12 cellular contexts compared by ENCODE assay signal in genomic region chr12:2689879-2690278, GRCh38.
DNase-seq lines count a peak whose midpoint lies in the region; ATAC-seq and TF ChIP-seq lines count a peak whose summit lies in the region.
"Had no signal": no experiment of that assay in that cellular context is flagged by ENCODE, and none has a peak within 500 bp of the region (broad histone marks: within the 10 kb centered on the region; RNA-seq: fewer than 3 reads in every experiment).

No MANE protein-coding gene starts in this region.

- no peak overlapping the region for H3K4me3 ChIP-seq in CD4-positive, alpha-beta memory T cell (ENCODE audit: low read length in 2 of 2)
- H3K4me3 ChIP-seq: BLaER1 treated with 17β-estradiol and CSF1 and Interleukin-3, amounts not matched to agents 10 nM and 100 nM had no signal

- H3K4me1 Mint-ChIP-seq in CD4-positive, alpha-beta memory T cell = peaks cover 24 to 54% (median 40%) of the 10 kb centered on the region in 4 donors
- H3K4me1 Mint-ChIP-seq in H9 (peaks cover 23 to 26% of the 10 kb centered on the region in 2 experiments), chondrocyte (ENCODE audit: low read depth) (peaks cover 12% of the 10 kb centered on the region), nephron (peaks cover 14% of the 10 kb centered on the region)

- H3K27me3 Mint-ChIP-seq in CD4-positive, alpha-beta memory T cell = no peaks in the 10 kb centered on the region
- H3K27me3 Mint-ChIP-seq in H9 (ENCODE audit: low read depth) (peaks cover 42% of the 10 kb centered on the region), chondrocyte (ENCODE audit: low read depth) (peaks cover 7% of the 10 kb centered on the region), nephron (ENCODE audit: low read depth) (peaks cover 38% of the 10 kb centered on the region)

- no peaks in the 10 kb centered on the region for H4K20me1 ChIP-seq in H9 (ENCODE audit: control insufficient read depth, insufficient read depth, insufficient read length)

- H3K36me3 Mint-ChIP-seq in CD4-positive, alpha-beta memory T cell = peaks cover 0 to 11% of the 10 kb centered on the region in 2 donors
- H3K36me3 Mint-ChIP-seq in H9 (ENCODE audit: insufficient read depth in 1 of 3, low read depth in 3 of 3) = no peaks in the 10 kb centered on the region
- H3K36me3 Mint-ChIP-seq in chondrocyte (ENCODE audit: low read depth) = peaks cover 46% of the 10 kb centered on the region
- no peaks in the 10 kb centered on the region for H3K36me3 Mint-ChIP-seq in nephron (ENCODE audit: low read depth)

- no peak overlapping the region for H3K9ac ChIP-seq in H9 (ENCODE audit: extremely low read depth, insufficient read length, low read length)
- H3K9ac ChIP-seq: BLaER1 treated with 17β-estradiol and CSF1 and Interleukin-3, amounts not matched to agents 10 nM and 100 nM had no signal

- no peak overlapping the region for H3K14ac ChIP-seq in H9 (ENCODE audit: insufficient read depth, low read length)

- TF ChIP-seq CTCF in H9 (conservative IDR thresholded peaks at IDR 0.05) (no peak), chondrocyte (IDR thresholded peaks at IDR 0.05) (no peak), nephron (IDR thresholded peaks at IDR 0.05; ENCODE audit: unreplicated experiment in 3 of 3) (no peak)

- no peak overlapping the region for H2AFZ ChIP-seq in H9 (ENCODE audit: low read length)

- H2AK5ac ChIP-seq in H9 (ENCODE audit: insufficient read length, low read length) = no peak overlapping the region

- peaks cover 34% of the 10 kb centered on the region for H3K4me1 ChIP-seq in CD4-positive, alpha-beta memory T cell (ENCODE audit: insufficient read depth, low read length)
- peaks cover under 1% of the 10 kb centered on the region; the same call in 1 of the 2 replicates for H3K4me1 ChIP-seq in H9 (ENCODE audit: insufficient read depth, low read length)

- no peaks in the 10 kb centered on the region for H3K79me2 ChIP-seq in H9 (ENCODE audit: insufficient read depth, low read length)

- H3K23me2 ChIP-seq in H9 (ENCODE audit: insufficient read length, low read depth, low read length, poor library complexity, severe bottlenecking) = peaks cover 5% of the 10 kb centered on the region

- H3K36me3 ChIP-seq in CD4-positive, alpha-beta memory T cell (ENCODE audit: insufficient read depth, low read length) = no peaks in the 10 kb centered on the region
- H3K36me3 ChIP-seq: BLaER1 treated with 17β-estradiol and CSF1 and Interleukin-3, amounts not matched to agents 10 nM and 100 nM had no signal

- H3K23ac ChIP-seq in H9 (ENCODE audit: insufficient read length, low read depth, low read length) = no peak overlapping the region

- CTCF ChIA-PET in CD4-positive, alpha-beta memory T cell (lab: Charles Lee; ENCODE audit: partially characterized antibody) = interaction anchor here (1.0 to 3.4 kb wide), 5 partner anchors 9 to 124 kb away, joined by 3 to 33 read pairs (median 4); no protein-coding TSS in a partner anchor

- POLR2A ChIA-PET in CD4-positive, alpha-beta memory T cell (lab: Charles Lee; ENCODE audit: partially characterized antibody) = interaction anchor here (1.9 to 3.5 kb wide), 2 partner anchors 105 to 123 kb away, joined by 15 to 55 read pairs; partner anchors contain the start of genes FKBP4 and ITFG2

- no peak overlapping the region for H3K4ac ChIP-seq in H9 (ENCODE audit: low read depth, low read length)

- intact Hi-C loops in CD4-positive, alpha-beta memory T cell (cut with micrococcal nuclease) = loop anchor here (5.0 kb wide), 2 partner anchors 187 to 202 kb away; partner anchors contain the start of genes FOXM1, RHNO1 and TULP3

- no peak overlapping the region for H2BK12ac ChIP-seq in H9 (ENCODE audit: insufficient read length, low read depth, low read length)

- H3K27me3 ChIP-seq in CD4-positive, alpha-beta memory T cell (ENCODE audit: insufficient read depth, low read length) = no peaks in the 10 kb centered on the region
- no peaks in the 10 kb centered on the region; the same call in 1 of the 2 replicates for H3K27me3 ChIP-seq in H9 (ENCODE audit: insufficient read depth, low read length)

- H3K9me3 Mint-ChIP-seq in CD4-positive, alpha-beta memory T cell = no peaks in the 10 kb centered on the region
- H3K9me3 Mint-ChIP-seq in H9 (no peaks in the 10 kb centered on the region), chondrocyte (ENCODE audit: low read depth) (no peaks in the 10 kb centered on the region), nephron (no peaks in the 10 kb centered on the region)

- no peak overlapping the region for H4K91ac ChIP-seq in H9 (ENCODE audit: insufficient read length, low read depth, low read length)

- no peak overlapping the region for H2BK15ac ChIP-seq in H9 (ENCODE audit: low read depth, low read length)

- no peaks in the 10 kb centered on the region for H3K79me1 ChIP-seq in H9 (ENCODE audit: insufficient read depth, low read depth, low read length, poor library complexity, severe bottlenecking)

- H3K18ac ChIP-seq in H9 (ENCODE audit: insufficient read length, low read depth, low read length) = no peak overlapping the region

- H3K27ac ChIP-seq in CD4-positive, alpha-beta memory T cell (ENCODE audit: low read depth, low read length) = no peak overlapping the region
- H3K27ac ChIP-seq in H9 (ENCODE audit: insufficient read length, low read depth, low read length) = no peak overlapping the region
- H3K27ac ChIP-seq: BLaER1 treated with 17β-estradiol and CSF1 and Interleukin-3, amounts not matched to agents 10 nM and 100 nM had no signal

- no peak overlapping the region for H2BK120ac ChIP-seq in H9 (ENCODE audit: low read depth, low read length, poor library complexity, severe bottlenecking)

- H4K5ac ChIP-seq in H9 (ENCODE audit: insufficient read length, low read depth, low read length) = no peak overlapping the region

- H3K4me3 Mint-ChIP-seq in CD4-positive, alpha-beta memory T cell = peak overlapping the region; percentile 37 to 96 (median 90)
- peak overlapping the region; percentile 6 to 12; a peak in 3 of 5 replicates for H3K4me3 Mint-ChIP-seq in H9
- H3K4me3 Mint-ChIP-seq in chondrocyte (ENCODE audit: unreplicated experiment) = no peak overlapping the region
- peak overlapping the region; percentile 5 to 71 (median 56) for H3K4me3 Mint-ChIP-seq in nephron

- H3T11ph ChIP-seq in H9 (ENCODE audit: low read length) = no peak overlapping the region

- no peak overlapping the region for H3K4me2 ChIP-seq in H9 (ENCODE audit: insufficient read depth, insufficient read length, low read length)

- no peak overlapping the region for H2BK5ac ChIP-seq in H9 (ENCODE audit: insufficient read length, low read length)

- ATAC-seq in GM21367 (IDR thresholded peaks at IDR 0.05; ENCODE audit: unreplicated experiment) (no peak), GM19023 (IDR thresholded peaks at IDR 0.05; ENCODE audit: unreplicated experiment) (no peak), HG02588 (IDR thresholded peaks at IDR 0.05; ENCODE audit: unreplicated experiment) (no peak)

- no peak overlapping the region for H2BK20ac ChIP-seq in H9 (ENCODE audit: low read depth, low read length, poor library complexity, severe bottlenecking)

- no peaks in the 10 kb centered on the region for H3K9me3 ChIP-seq in CD4-positive, alpha-beta memory T cell (ENCODE audit: control insufficient read depth in 1 of 2, low read length in 2 of 2)
- no peaks in the 10 kb centered on the region for H3K9me3 ChIP-seq in H9 (ENCODE audit: control insufficient read depth, low read depth, low read length)
- H3K9me3 ChIP-seq: BLaER1 treated with 17β-estradiol and CSF1 and Interleukin-3, amounts not matched to agents 10 nM and 100 nM had no signal

- no CpG with 5 or more reads among the region's 8 CpGs for WGBS in H9 (ENCODE audit: extremely low coverage, insufficient read length, low lambda C conversion rate)

- H3K56ac ChIP-seq in H9 (ENCODE audit: insufficient read length, low read depth, low read length) = no peak overlapping the region

- H3K27ac Mint-ChIP-seq in CD4-positive, alpha-beta memory T cell = peak overlapping the region in 6 of 7 donors; percentile 5 to 92 (median 79)
- no peak overlapping the region for H3K27ac Mint-ChIP-seq in H9
- no peak overlapping the region for H3K27ac Mint-ChIP-seq in chondrocyte (ENCODE audit: unreplicated experiment)
- no peak overlapping the region for H3K27ac Mint-ChIP-seq in nephron

- no peak for DNase-seq in CD4-positive, alpha-beta memory T cell
- peak; percentile 29 for DNase-seq in H9
- peak; percentile 40 for DNase-seq in chondrocyte (ENCODE audit: low spot score)
- DNase-seq: activated CD4-positive, CD25-positive, alpha-beta regulatory T cell; activated effector memory CD4-positive, alpha-beta T cell treated with Interleukin-2 at 50 U/mL for 16 hours; effector CD4-positive, alpha-beta T cell; NCI-H2081 treated with DMSO at 0.1 percent for 48 hours had no signal

- H4K8ac ChIP-seq in H9 (replicated peaks; ENCODE audit: insufficient read length, low read depth, low read length) = no peak overlapping the region

Comparison
In these comparisons a context has a peak if more than half of its experiments do, and no peak if none do; other contexts are left out.
1. DNase-seq: peak in H9 (single experiment) and chondrocyte (single experiment); none in CD4-positive, alpha-beta memory T cell (0 of 5).
2. H3K27ac Mint-ChIP-seq: peak in CD4-positive, alpha-beta memory T cell (6 of 7); none in H9 (0 of 3), chondrocyte (single experiment) and nephron (0 of 3).